14 cellular contexts compared by ENCODE assay signal in the genomic region with DNA sequence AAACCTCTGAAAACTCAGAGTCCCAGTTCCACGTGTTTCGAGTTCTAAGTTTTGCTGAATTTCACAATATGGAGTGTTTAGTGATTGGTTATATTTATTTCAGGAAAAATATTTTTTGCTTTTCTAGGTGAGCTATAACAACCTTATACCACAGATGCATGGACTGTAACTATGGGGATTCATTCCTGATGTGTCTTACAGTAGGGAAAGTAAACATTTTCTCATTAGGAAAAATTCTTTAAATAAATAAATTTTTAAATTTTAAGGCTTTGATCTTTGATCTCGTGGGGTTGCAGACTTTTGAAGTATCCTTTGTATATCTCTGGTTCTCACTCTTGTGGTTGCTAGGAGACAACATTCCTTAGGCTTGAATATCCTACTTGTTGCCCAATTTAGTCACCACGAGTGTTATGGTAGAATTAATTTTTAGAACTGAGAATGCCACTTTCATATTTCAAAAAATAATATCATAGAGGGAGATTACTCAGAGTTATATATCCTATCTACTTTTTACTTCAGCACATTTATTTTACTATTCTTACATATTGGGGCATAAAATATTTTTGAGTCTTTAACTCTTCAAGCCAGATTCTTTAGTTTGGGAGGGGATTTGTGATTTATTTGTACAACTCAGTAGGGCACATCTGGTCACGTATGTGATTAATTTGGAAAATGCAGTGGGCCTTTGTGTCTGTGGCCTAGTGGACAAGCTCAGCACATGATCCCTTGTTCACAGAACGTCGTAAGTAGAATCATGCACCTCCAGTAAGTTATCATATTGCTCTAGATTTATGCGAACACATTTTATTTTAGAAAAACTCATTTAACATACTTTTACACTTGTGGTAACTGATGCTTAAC.
DNase-seq lines count a peak whose midpoint lies in the region; ATAC-seq, FAIRE-seq and TF ChIP-seq lines count a peak whose summit lies in the region.
"Had no signal": no experiment of that assay in that cellular context is flagged by ENCODE, and none has a peak within 500 bp of the region (broad histone marks: within the 10 kb centered on the region; RNA-seq: fewer than 3 reads in every experiment).

No MANE protein-coding gene starts in this region.

- intact Hi-C loops in pancreas (cut with DNase I), result no loop called here

- no peak overlapping the region for H3K4me3 Mint-ChIP-seq in GM23338
- H3K4me3 Mint-ChIP-seq: IgD-negative memory B cell had no signal

- H3K27ac Mint-ChIP-seq in GM23338, result no peak overlapping the region
- H3K27ac Mint-ChIP-seq: IgD-negative memory B cell had no signal

- no peak for FAIRE-seq in pancreas (lab: Jason Lieb, UNC)

- no peaks in the 10 kb centered on the region for H3K9me3 ChIP-seq in BE2C
- no peaks in the 10 kb centered on the region for H3K9me3 ChIP-seq in pancreas
- H3K9me3 ChIP-seq: BLaER1, tibial nerve had no signal

- H3K4me1 ChIP-seq in GM23338 (ENCODE audit: insufficient read depth) (no peaks in the 10 kb centered on the region), BE2C (no peaks in the 10 kb centered on the region), pancreas (no peaks in the 10 kb centered on the region)
- H3K4me1 ChIP-seq: BLaER1, tibial nerve had no signal

- H3K79me2 ChIP-seq in GM23338 (replicated peaks; ENCODE audit: insufficient read depth), result no peaks in the 10 kb centered on the region

- peak; percentile 18 for DNase-seq in A172 (ENCODE audit: low spot score)
- DNase-seq in GM23338 (ENCODE audit: low spot score), result peak; percentile 17
- peak; percentile 46 for DNase-seq in astrocyte of the hippocampus (ENCODE audit: low read depth, low spot score)
- DNase-seq in inferior parietal cortex (ENCODE audit: extremely low spot score), result peak; percentile 20
- DNase-seq in BE2C, result no peak
- DNase-seq in pancreas, result no peak
- DNase-seq: cortex of kidney, midbrain, NCI-H1694 treated with DMSO at 0.1 percent for 48 hours had no signal

- no peak overlapping the region for H3K4me3 ChIP-seq in GM23338
- no peak overlapping the region for H3K4me3 ChIP-seq in BE2C (ENCODE audit: low read depth, low read length)
- H3K4me3 ChIP-seq in pancreas, result no peak overlapping the region
- H3K4me3 ChIP-seq: BLaER1, tibial nerve had no signal

- WGBS in pancreas, 2 donors, result 51 to 67% methylated on average over 8 of the region's 8 CpGs

- H4K20me1 ChIP-seq in GM23338 (replicated peaks; ENCODE audit: insufficient read depth), result no peaks in the 10 kb centered on the region
- H4K20me1 ChIP-seq: BLaER1 had no signal

- H3K27ac ChIP-seq in GM23338 (ENCODE audit: low read depth), result no peak overlapping the region
- H3K27ac ChIP-seq in pancreas, result no peak overlapping the region
- H3K27ac ChIP-seq: BLaER1, tibial nerve had no signal

- peaks cover 5% of the 10 kb centered on the region for H3K4me1 Mint-ChIP-seq in GM23338
- H3K4me1 Mint-ChIP-seq: IgD-negative memory B cell had no signal

- no peaks in the 10 kb centered on the region for H3K9me3 Mint-ChIP-seq in GM23338

- no peaks in the 10 kb centered on the region for H3K36me3 Mint-ChIP-seq in GM23338 (ENCODE audit: low read depth)
- H3K36me3 Mint-ChIP-seq: IgD-negative memory B cell had no signal

- ATAC-seq in GM23338 (no peak), GM21526 (IDR thresholded peaks at IDR 0.05; ENCODE audit: low FRiP score, unreplicated experiment) (no peak), pancreas (no peak), HG02623 (IDR thresholded peaks at IDR 0.05; ENCODE audit: unreplicated experiment) (no peak)

- no peak for TF ChIP-seq CTCF in GM23338 (conservative IDR thresholded peaks at IDR 0.05; ENCODE audit: low read depth in 2 of 2)
- TF ChIP-seq CTCF in BE2C (IDR thresholded peaks at IDR 0.05; ENCODE audit: low read depth, low read length), result no peak
- no peak for TF ChIP-seq CTCF in pancreas (IDR thresholded peaks at IDR 0.05)

- no peaks in the 10 kb centered on the region for H3K27me3 Mint-ChIP-seq in GM23338 (ENCODE audit: insufficient read depth, low read depth, poor library complexity)
- H3K27me3 Mint-ChIP-seq: IgD-negative memory B cell had no signal

- no peaks in the 10 kb centered on the region for H3K27me3 ChIP-seq in GM23338 (ENCODE audit: insufficient read depth)
- peaks cover 23% of the 10 kb centered on the region for H3K27me3 ChIP-seq in BE2C
- H3K27me3 ChIP-seq in pancreas, result no peaks in the 10 kb centered on the region
- H3K27me3 ChIP-seq: BLaER1, tibial nerve had no signal

- H3K36me3 ChIP-seq in GM23338 (ENCODE audit: insufficient read depth) (no peaks in the 10 kb centered on the region), BE2C (no peaks in the 10 kb centered on the region), pancreas (no peaks in the 10 kb centered on the region)
- H3K36me3 ChIP-seq: BLaER1, tibial nerve had no signal

- H3K9me2 ChIP-seq in GM23338 (ENCODE audit: insufficient read depth), result no peaks in the 10 kb centered on the region

- H2AFZ ChIP-seq in GM23338, result no peak overlapping the region

- no peak overlapping the region for H3K4me2 ChIP-seq in GM23338
- H3K4me2 ChIP-seq: BLaER1 had no signal

- no peaks in the 10 kb centered on the region for H3F3A ChIP-seq in GM23338 (replicated peaks; ENCODE audit: low read depth)

TF ChIP-seq in GM23338, 12 proteins besides CTCF, POLR2A, EP300 and RAD21 (continues in another document):
- TF ChIP-seq, protein P1, sequence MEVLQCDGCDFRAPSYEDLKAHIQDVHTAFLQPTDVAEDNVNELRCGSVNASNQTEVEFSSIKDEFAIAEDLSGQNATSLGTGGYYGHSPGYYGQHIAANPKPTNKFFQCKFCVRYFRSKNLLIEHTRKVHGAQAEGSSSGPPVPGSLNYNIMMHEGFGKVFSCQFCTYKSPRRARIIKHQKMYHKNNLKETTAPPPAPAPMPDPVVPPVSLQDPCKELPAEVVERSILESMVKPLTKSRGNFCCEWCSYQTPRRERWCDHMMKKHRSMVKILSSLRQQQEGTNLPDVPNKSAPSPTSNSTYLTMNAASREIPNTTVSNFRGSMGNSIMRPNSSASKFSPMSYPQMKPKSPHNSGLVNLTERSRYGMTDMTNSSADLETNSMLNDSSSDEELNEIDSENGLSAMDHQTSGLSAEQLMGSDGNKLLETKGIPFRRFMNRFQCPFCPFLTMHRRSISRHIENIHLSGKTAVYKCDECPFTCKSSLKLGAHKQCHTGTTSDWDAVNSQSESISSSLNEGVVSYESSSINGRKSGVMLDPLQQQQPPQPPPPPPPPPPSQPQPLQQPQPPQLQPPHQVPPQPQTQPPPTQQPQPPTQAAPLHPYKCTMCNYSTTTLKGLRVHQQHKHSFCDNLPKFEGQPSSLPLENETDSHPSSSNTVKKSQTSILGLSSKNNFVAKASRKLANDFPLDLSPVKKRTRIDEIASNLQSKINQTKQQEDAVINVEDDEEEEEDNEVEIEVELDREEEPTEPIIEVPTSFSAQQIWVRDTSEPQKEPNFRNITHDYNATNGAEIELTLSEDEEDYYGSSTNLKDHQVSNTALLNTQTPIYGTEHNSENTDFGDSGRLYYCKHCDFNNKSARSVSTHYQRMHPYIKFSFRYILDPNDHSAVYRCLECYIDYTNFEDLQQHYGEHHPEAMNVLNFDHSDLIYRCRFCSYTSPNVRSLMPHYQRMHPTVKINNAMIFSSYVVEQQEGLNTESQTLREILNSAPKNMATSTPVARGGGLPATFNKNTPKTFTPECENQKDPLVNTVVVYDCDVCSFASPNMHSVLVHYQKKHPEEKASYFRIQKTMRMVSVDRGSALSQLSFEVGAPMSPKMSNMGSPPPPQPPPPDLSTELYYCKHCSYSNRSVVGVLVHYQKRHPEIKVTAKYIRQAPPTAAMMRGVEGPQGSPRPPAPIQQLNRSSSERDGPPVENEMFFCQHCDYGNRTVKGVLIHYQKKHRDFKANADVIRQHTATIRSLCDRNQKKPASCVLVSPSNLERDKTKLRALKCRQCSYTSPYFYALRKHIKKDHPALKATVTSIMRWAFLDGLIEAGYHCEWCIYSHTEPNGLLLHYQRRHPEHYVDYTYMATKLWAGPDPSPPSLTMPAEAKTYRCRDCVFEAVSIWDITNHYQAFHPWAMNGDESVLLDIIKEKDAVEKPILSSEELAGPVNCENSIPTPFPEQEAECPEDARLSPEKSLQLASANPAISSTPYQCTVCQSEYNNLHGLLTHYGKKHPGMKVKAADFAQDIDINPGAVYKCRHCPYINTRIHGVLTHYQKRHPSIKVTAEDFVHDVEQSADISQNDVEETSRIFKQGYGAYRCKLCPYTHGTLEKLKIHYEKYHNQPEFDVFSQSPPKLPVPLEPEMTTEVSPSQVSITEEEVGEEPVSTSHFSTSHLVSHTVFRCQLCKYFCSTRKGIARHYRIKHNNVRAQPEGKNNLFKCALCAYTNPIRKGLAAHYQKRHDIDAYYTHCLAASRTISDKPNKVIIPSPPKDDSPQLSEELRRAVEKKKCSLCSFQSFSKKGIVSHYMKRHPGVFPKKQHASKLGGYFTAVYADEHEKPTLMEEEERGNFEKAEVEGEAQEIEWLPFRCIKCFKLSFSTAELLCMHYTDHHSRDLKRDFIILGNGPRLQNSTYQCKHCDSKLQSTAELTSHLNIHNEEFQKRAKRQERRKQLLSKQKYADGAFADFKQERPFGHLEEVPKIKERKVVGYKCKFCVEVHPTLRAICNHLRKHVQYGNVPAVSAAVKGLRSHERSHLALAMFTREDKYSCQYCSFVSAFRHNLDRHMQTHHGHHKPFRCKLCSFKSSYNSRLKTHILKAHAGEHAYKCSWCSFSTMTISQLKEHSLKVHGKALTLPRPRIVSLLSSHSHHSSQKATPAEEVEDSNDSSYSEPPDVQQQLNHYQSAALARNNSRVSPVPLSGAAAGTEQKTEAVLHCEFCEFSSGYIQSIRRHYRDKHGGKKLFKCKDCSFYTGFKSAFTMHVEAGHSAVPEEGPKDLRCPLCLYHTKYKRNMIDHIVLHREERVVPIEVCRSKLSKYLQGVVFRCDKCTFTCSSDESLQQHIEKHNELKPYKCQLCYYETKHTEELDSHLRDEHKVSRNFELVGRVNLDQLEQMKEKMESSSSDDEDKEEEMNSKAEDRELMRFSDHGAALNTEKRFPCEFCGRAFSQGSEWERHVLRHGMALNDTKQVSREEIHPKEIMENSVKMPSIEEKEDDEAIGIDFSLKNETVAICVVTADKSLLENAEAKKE (CRISPR knock-in tag; IDR thresholded peaks at IDR 0.05), result no peak
- TF ChIP-seq STAT1 (IDR thresholded peaks at IDR 0.05; ENCODE audit: unreplicated experiment), result no peak
- no peak for TF ChIP-seq POLR2AphosphoS5 (IDR thresholded peaks at IDR 0.05; ENCODE audit: low read depth)
- TF ChIP-seq JUNB (IDR thresholded peaks at IDR 0.05; ENCODE audit: unreplicated experiment), result no peak
- no peak for TF ChIP-seq EZH2 (IDR thresholded peaks at IDR 0.05; ENCODE audit: low read depth, unreplicated experiment)
- TF ChIP-seq ZNF331 (CRISPR knock-in tag; IDR thresholded peaks at IDR 0.05; ENCODE audit: low read depth), result no peak
- no peak for TF ChIP-seq NANOG (IDR thresholded peaks at IDR 0.05; ENCODE audit: borderline replicate concordance)

Comparison
In these comparisons a context has a peak if more than half of its experiments do, and no peak if none do; other contexts are left out.
1. DNase-seq: peak in A172 (single experiment), GM23338 (single experiment), astrocyte of the hippocampus (single experiment) and inferior parietal cortex (single experiment); none in BE2C (single experiment) and pancreas (0 of 6).